Comparison of ENCODE assay signal across 8 cellular contexts in genomic region chr14:50362791-50363733, GRCh38. TPM values are rescaled to one million over a fixed set of nuclear protein-coding genes. Genes with fewer than 3 reads are reported as not detected.
A peak's percentile ranks its signal among the peaks of the same experiment; 100 is the strongest.
DNase-seq lines count a peak whose midpoint lies in the region; ATAC-seq and TF ChIP-seq lines count a peak whose summit lies in the region.

No MANE protein-coding gene starts in this region.

- peak overlapping the region; percentile 34 for H3K4me3 ChIP-seq in lower lobe of right lung

- H3K4me3 Mint-ChIP-seq in activated T-cell treated with anti-CD3 and anti-CD28 coated beads, Interleukin-2, amount 50 U/mL, for 4 hours, result peak overlapping the region; percentile 79

- H3K27me3 Mint-ChIP-seq in activated T-cell treated with anti-CD3 and anti-CD28 coated beads, Interleukin-2, amount 50 U/mL, for 4 hours (ENCODE audit: low read depth), result no peaks in the 10 kb centered on the region

- TF ChIP-seq CTCF in lower lobe of right lung (IDR thresholded peaks at IDR 0.05), result no peak

- peaks cover 31% of the 10 kb centered on the region for H3K4me1 Mint-ChIP-seq in activated T-cell treated with anti-CD3 and anti-CD28 coated beads, Interleukin-2, amount 50 U/mL, for 4 hours (ENCODE audit: low read depth)

- peak; percentile 22 for ATAC-seq in HG03432 (IDR thresholded peaks at IDR 0.05; ENCODE audit: unreplicated experiment)
- ATAC-seq in activated T-cell treated with anti-CD3 and anti-CD28 coated beads, Interleukin-2, amount 50 U/mL, for 4 hours, result peak; percentile 44 to 51
- peak; percentile 5 to 7 for ATAC-seq in lower lobe of right lung

- peak in 5 of 6 experiments; percentile 1 to 51 (median 11) for DNase-seq in stimulated activated naive CD4-positive, alpha-beta T cell (lab: John Stamatoyannopoulos, UW)
- no peak for DNase-seq in stimulated activated naive CD4-positive, alpha-beta T cell treated with Interleukin-2 at 50 U/mL for 16 hours (lab: John Stamatoyannopoulos, UW)
- DNase-seq in activated T-cell treated with anti-CD3 and anti-CD28 coated beads, Interleukin-2, amount 50 U/mL, for 4 hours, result no peak
- no peak for DNase-seq in lower lobe of right lung
- DNase-seq in NCI-H446 treated with DMSO at 0.1 percent for 48 hours (lab: John Stamatoyannopoulos, UW), result no peak
- no peak for DNase-seq in nucleus accumbens (lab: John Stamatoyannopoulos, UW)
- no peak for DNase-seq in Ammon's horn (ENCODE audit: low spot score)

- H3K9me3 Mint-ChIP-seq in activated T-cell treated with anti-CD3 and anti-CD28 coated beads, Interleukin-2, amount 50 U/mL, for 4 hours, result no peaks in the 10 kb centered on the region

- H3K27ac ChIP-seq in lower lobe of right lung, result peak overlapping the region; percentile 74

- intact Hi-C loops in lower lobe of right lung (cut with DNase I), result no loop called here

- no peaks in the 10 kb centered on the region for H3K27me3 ChIP-seq in lower lobe of right lung (ENCODE audit: low read depth)

- H3K36me3 ChIP-seq in lower lobe of right lung, result peaks cover 2% of the 10 kb centered on the region

- no peaks in the 10 kb centered on the region for H3K9me3 ChIP-seq in lower lobe of right lung

- H3K4me1 ChIP-seq in lower lobe of right lung, result peaks cover 22% of the 10 kb centered on the region

- H3K36me3 Mint-ChIP-seq in activated T-cell treated with anti-CD3 and anti-CD28 coated beads, Interleukin-2, amount 50 U/mL, for 4 hours (ENCODE audit: insufficient read depth), result peaks cover 13% of the 10 kb centered on the region

RNA-seq across cellular contexts. Expression of gene CDKL1, which starts 33.6 kb away (rescaled TPM):
- 1 to 10 TPM; 4.7 to 7.4 (median 7.2) TPM for total RNA-seq in activated T-cell treated with anti-CD3 and anti-CD28 coated beads, Interleukin-2, amount 50 U/mL, for 4 hours
- 25.3 TPM for total RNA-seq in lower lobe of right lung

RNA-seq across cellular contexts. Expression of gene DMAC2L, which starts 50.9 kb away (rescaled TPM):
- total RNA-seq in activated T-cell treated with anti-CD3 and anti-CD28 coated beads, Interleukin-2, amount 50 U/mL, for 4 hours, result 10 to 100 TPM; 10.8 to 20.0 (median 17.1) TPM
- total RNA-seq in lower lobe of right lung, result 19.6 TPM

RNA-seq across cellular contexts. Expression of gene L2HGDH, which starts 51.0 kb away (rescaled TPM):
- total RNA-seq in activated T-cell treated with anti-CD3 and anti-CD28 coated beads, Interleukin-2, amount 50 U/mL, for 4 hours, result 10 to 100 TPM in 2 of 3 donors, 1 to 10 TPM in 1; 9.5 to 13.3 (median 12.7) TPM
- 4.2 TPM for total RNA-seq in lower lobe of right lung

Comparison
In these comparisons a context has a peak if more than half of its experiments do, and no peak if none do; other contexts are left out.
1. DNase-seq: peak in stimulated activated naive CD4-positive, alpha-beta T cell (5 of 6); none in stimulated activated naive CD4-positive, alpha-beta T cell treated with Interleukin-2 at 50 U/mL for 16 hours (single experiment), activated T-cell treated with anti-CD3 and anti-CD28 coated beads, Interleukin-2, amount 50 U/mL, for 4 hours (single experiment), lower lobe of right lung (single experiment), NCI-H446 treated with DMSO at 0.1 percent for 48 hours (single experiment), nucleus accumbens (0 of 56) and Ammon's horn (single experiment).
2. Peak in every context shown above with its lines, with median percentiles within 50 percentile points of each other: ATAC-seq.